Comparison of ENCODE assay signal across 10 cellular contexts in genomic region chr14:30223385-30223785, GRCh38.
A peak's percentile ranks its signal among the peaks of the same experiment; 100 is the strongest.
DNase-seq lines count a peak whose midpoint lies in the region; ATAC-seq and TF ChIP-seq lines count a peak whose summit lies in the region.
"Had no signal": no experiment of that assay in that cellular context is flagged by ENCODE, and none has a peak within 500 bp of the region (broad histone marks: within the 10 kb centered on the region; RNA-seq: fewer than 3 reads in every experiment).

No MANE protein-coding gene starts in this region.

- no peak overlapping the region for H3K4me3 ChIP-seq in ascending aorta
- no peak overlapping the region for H3K4me3 ChIP-seq in kidney epithelial cell (ENCODE audit: low read depth, low read length)
- H3K4me3 ChIP-seq: BLaER1 had no signal

- CTCF ChIA-PET in GM10248 (lab: Yijun Ruan, JAX), result interaction anchor here (1.1 to 2.2 kb wide), 2 partner anchors 9 to 45 kb away, joined by 3 to 9 read pairs; no protein-coding TSS in a partner anchor

- H3K4me3 Mint-ChIP-seq in naive thymus-derived CD8-positive, alpha-beta T cell, result no peak overlapping the region
- H3K4me3 Mint-ChIP-seq in activated naive CD8-positive, alpha-beta T cell treated with anti-CD3 and anti-CD28 coated beads for 36 hours, result no peak overlapping the region
- H3K4me3 Mint-ChIP-seq: dendritic cell treated with granulocyte-macrophage colony-stimulating factor and Interleukin-4, amounts not matched to agents 40 ng/mL and 50 ng/mL, for 4 days had no signal

- H3K27ac ChIP-seq in ascending aorta, result peak overlapping the region; percentile 82 to 87
- H3K27ac ChIP-seq: BLaER1 had no signal

- TF ChIP-seq CTCF in ascending aorta (IDR thresholded peaks at IDR 0.05), result no peak
- TF ChIP-seq CTCF in kidney epithelial cell (IDR thresholded peaks at IDR 0.05; ENCODE audit: insufficient read depth, low read length, poor library complexity, severe bottlenecking), result no peak
- no peak for TF ChIP-seq CTCF in GM10248 (IDR thresholded peaks at IDR 0.05; ENCODE audit: control extremely low read depth, extremely low read depth, low read depth, missing control alignments)

- POLR2A ChIA-PET in naive thymus-derived CD8-positive, alpha-beta T cell (lab: Charles Lee), result no interaction called here
- POLR2A ChIA-PET in GM10248 (lab: Yijun Ruan, JAX), result no interaction called here

- peaks cover 8 to 48% of the 10 kb centered on the region in 2 donors for H3K4me1 ChIP-seq in ascending aorta
- H3K4me1 ChIP-seq: BLaER1 had no signal

- intact Hi-C loops in Right ventricle myocardium inferior (cut with DNase I), result no loop called here
- intact Hi-C loops in cardiac septum (cut with DNase I), result no loop called here
- intact Hi-C loops in ascending aorta (cut with DNase I), result loop anchor here (2.0 kb wide), 2 partner anchors 29 to 47 kb away; no protein-coding TSS in a partner anchor

- peaks cover 0 to 2% (median 0%) of the 10 kb centered on the region in 5 donors for H3K27me3 Mint-ChIP-seq in naive thymus-derived CD8-positive, alpha-beta T cell
- no peaks in the 10 kb centered on the region for H3K27me3 Mint-ChIP-seq in activated naive CD8-positive, alpha-beta T cell treated with anti-CD3 and anti-CD28 coated beads for 36 hours
- H3K27me3 Mint-ChIP-seq: dendritic cell treated with granulocyte-macrophage colony-stimulating factor and Interleukin-4, amounts not matched to agents 40 ng/mL and 50 ng/mL, for 4 days had no signal

- no peaks in the 10 kb centered on the region for H3K36me3 ChIP-seq in ascending aorta
- H3K36me3 ChIP-seq in kidney epithelial cell (ENCODE audit: control insufficient read depth, insufficient read depth, low read length), result no peaks in the 10 kb centered on the region
- H3K36me3 ChIP-seq: BLaER1 had no signal

- peaks cover 0 to 3% (median 0%) of the 10 kb centered on the region in 9 donors for H3K9me3 Mint-ChIP-seq in naive thymus-derived CD8-positive, alpha-beta T cell
- no peaks in the 10 kb centered on the region for H3K9me3 Mint-ChIP-seq in activated naive CD8-positive, alpha-beta T cell treated with anti-CD3 and anti-CD28 coated beads for 36 hours
- H3K9me3 Mint-ChIP-seq: dendritic cell treated with granulocyte-macrophage colony-stimulating factor and Interleukin-4, amounts not matched to agents 40 ng/mL and 50 ng/mL, for 4 days had no signal

- H3K27ac Mint-ChIP-seq in naive thymus-derived CD8-positive, alpha-beta T cell, result no peak overlapping the region
- H3K27ac Mint-ChIP-seq in activated naive CD8-positive, alpha-beta T cell treated with anti-CD3 and anti-CD28 coated beads for 36 hours, result no peak overlapping the region
- H3K27ac Mint-ChIP-seq: dendritic cell treated with granulocyte-macrophage colony-stimulating factor and Interleukin-4, amounts not matched to agents 40 ng/mL and 50 ng/mL, for 4 days had no signal

- H3K4me1 Mint-ChIP-seq in naive thymus-derived CD8-positive, alpha-beta T cell, result no peaks in the 10 kb centered on the region
- H3K4me1 Mint-ChIP-seq in activated naive CD8-positive, alpha-beta T cell treated with anti-CD3 and anti-CD28 coated beads for 36 hours, result no peaks in the 10 kb centered on the region

- ATAC-seq in Right ventricle myocardium inferior, result peak; percentile 72
- ATAC-seq in naive thymus-derived CD8-positive, alpha-beta T cell, result no peak

- H3K27me3 ChIP-seq in ascending aorta (no peaks in the 10 kb centered on the region), kidney epithelial cell (ENCODE audit: control insufficient read depth, insufficient read depth, low read length) (no peaks in the 10 kb centered on the region)
- H3K27me3 ChIP-seq: BLaER1 had no signal

- no peak for DNase-seq in Right ventricle myocardium inferior (ENCODE audit: missing footprints)
- no peak for DNase-seq in cardiac septum (ENCODE audit: low spot score)
- DNase-seq in ascending aorta (ENCODE audit: low spot score in 2 of 2), result peak; percentile 15 to 87
- peak; percentile 87 for DNase-seq in kidney epithelial cell (ENCODE audit: low read depth)
- no peak for DNase-seq in naive thymus-derived CD8-positive, alpha-beta T cell
- no peak for DNase-seq in NK-92 (lab: John Stamatoyannopoulos, UW; ENCODE audit: unreplicated experiment)
- no peak for DNase-seq in activated naive CD8-positive, alpha-beta T cell treated with anti-CD3 and anti-CD28 coated beads for 36 hours
- DNase-seq in GM10248 (ENCODE audit: extremely low spot score), result no peak

- no peaks in the 10 kb centered on the region for H3K36me3 Mint-ChIP-seq in naive thymus-derived CD8-positive, alpha-beta T cell
- no peaks in the 10 kb centered on the region for H3K36me3 Mint-ChIP-seq in activated naive CD8-positive, alpha-beta T cell treated with anti-CD3 and anti-CD28 coated beads for 36 hours

- H3K9me3 ChIP-seq in ascending aorta, result no peaks in the 10 kb centered on the region
- H3K9me3 ChIP-seq: BLaER1 had no signal

Comparison
In these comparisons a context has a peak if more than half of its experiments do, and no peak if none do; other contexts are left out.
1. DNase-seq: peak in ascending aorta (2 of 2) and kidney epithelial cell (single experiment); none in Right ventricle myocardium inferior (single experiment), cardiac septum (single experiment), naive thymus-derived CD8-positive, alpha-beta T cell (0 of 10), NK-92 (single experiment), activated naive CD8-positive, alpha-beta T cell treated with anti-CD3 and anti-CD28 coated beads for 36 hours (single experiment) and GM10248 (single experiment).